Comparison of ENCODE assay signal across 1 cellular context in the genomic region with DNA sequence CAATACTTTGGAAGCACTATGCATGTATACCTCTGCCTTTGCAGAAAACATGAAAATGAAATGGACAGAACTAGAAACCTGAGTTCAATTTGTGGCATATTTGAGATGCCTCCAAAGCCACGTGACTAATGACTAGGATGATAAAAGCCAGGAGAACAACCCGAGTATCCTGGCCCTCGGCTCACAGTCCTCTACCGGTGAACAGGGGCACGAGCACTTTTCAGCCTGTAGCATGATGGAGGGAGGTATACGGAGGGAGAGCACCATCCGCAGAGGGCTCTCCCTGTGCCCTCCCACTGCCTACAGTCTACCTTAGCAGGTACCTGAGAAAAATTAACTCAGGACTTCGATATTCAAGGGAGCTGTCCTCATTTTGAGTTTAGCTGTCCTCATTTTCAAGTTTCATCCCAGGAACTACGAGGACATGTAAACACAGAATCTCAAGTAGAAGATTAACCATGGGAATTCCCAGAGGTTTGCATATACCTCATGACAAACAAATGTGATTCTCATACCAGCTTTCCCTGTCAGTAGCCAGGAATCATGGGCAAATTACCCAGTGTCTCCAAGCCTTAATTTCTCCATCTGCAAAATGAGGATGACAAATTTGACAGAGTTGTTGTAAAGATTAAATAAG.
TF ChIP-seq lines count a peak whose summit lies in the region.

No MANE protein-coding gene starts in this region.

TF ChIP-seq in WTC11, 78 proteins besides CTCF, POLR2A, EP300 and RAD21 (continued from another document):
- TF ChIP-seq, protein P1, sequence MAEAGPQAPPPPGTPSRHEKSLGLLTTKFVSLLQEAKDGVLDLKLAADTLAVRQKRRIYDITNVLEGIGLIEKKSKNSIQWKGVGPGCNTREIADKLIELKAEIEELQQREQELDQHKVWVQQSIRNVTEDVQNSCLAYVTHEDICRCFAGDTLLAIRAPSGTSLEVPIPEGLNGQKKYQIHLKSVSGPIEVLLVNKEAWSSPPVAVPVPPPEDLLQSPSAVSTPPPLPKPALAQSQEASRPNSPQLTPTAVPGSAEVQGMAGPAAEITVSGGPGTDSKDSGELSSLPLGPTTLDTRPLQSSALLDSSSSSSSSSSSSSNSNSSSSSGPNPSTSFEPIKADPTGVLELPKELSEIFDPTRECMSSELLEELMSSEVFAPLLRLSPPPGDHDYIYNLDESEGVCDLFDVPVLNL (CRISPR knock-in tag; IDR thresholded peaks at IDR 0.05; ENCODE audit: borderline replicate concordance, low read depth) = no peak
- TF ChIP-seq ZNF423 (CRISPR knock-in tag; IDR thresholded peaks at IDR 0.05) = no peak
TF ChIP-seq in WTC11: peak in this region for 0.
